Comparison of ENCODE assay signal across 10 cellular contexts in the genomic region with DNA sequence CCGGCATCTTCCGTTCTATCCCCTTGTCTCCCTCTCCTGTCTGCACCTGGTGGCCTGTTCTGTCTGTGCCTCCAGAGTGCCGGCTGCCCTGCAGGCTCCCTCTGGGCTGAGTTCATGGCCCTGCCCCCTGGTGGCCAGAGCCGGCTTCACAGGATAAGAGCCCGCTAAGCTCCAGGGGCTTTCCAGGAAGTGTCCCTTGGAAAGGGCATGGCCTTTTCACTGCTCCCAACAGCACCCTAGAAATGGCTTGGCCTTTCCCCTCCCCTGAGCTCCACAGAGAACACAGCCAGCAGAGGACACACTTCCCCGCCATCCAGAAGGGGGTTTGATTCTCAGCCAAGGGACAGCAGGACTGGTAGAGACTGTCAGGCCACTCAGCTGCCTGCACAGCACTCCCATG. TPM values are rescaled to one million over a fixed set of nuclear protein-coding genes. Genes with fewer than 3 reads are reported as not detected.
DNase-seq lines count a peak whose midpoint lies in the region; ATAC-seq, FAIRE-seq and TF ChIP-seq lines count a peak whose summit lies in the region.
"Not testable (repeated sequence)": the region's sequence is repeated elsewhere in the genome, so short reads cannot be mapped to it uniquely, and the experiment has no call there.
"Had no signal": no experiment of that assay in that cellular context is flagged by ENCODE, and none has a peak within 500 bp of the region (broad histone marks: within the 10 kb centered on the region; RNA-seq: fewer than 3 reads in every experiment).

No MANE protein-coding gene starts in this region.

- H3K18ac ChIP-seq in H9 (ENCODE audit: insufficient read length, low read depth, low read length), result not testable (repeated sequence)

- not testable (repeated sequence) for H3K27me3 ChIP-seq in H9 (ENCODE audit: insufficient read depth, low read length); Panc1 (ENCODE audit: control insufficient read depth, insufficient read depth, low read length); GM12878 (replicated peaks in 1 of 2; ENCODE audit: control insufficient read depth in 2 of 2, insufficient read depth in 2 of 2, low read length in 1 of 2); left ventricle myocardium inferior (ENCODE audit: low read depth); spleen (replicated peaks in 1 of 7)

- not testable (repeated sequence) for H3T11ph ChIP-seq in H9 (ENCODE audit: low read length)

- ATAC-seq in Panc1 (peak; percentile 92), GM12878 (peak; percentile 70), naive B cell (ENCODE audit: low read depth in 2 of 2) (peak; percentile 56 to 63)

- SMC1A ChIA-PET in GM12878 (lab: Charles Lee; ENCODE audit: uncharacterized antibody, unreplicated experiment), result interaction anchor here (0.6 kb wide), 1 partner anchor 101 kb away, joined by 3 read pairs; no protein-coding TSS in a partner anchor

- not testable (repeated sequence) for H3K56ac ChIP-seq in H9 (ENCODE audit: insufficient read length, low read depth, low read length)

- in situ Hi-C loops in Panc1 (cut with HindIII; ENCODE audit: low pct_unique_long_range_greater_than_20kb, low sequenced_read_pairs); GM12878 (cut with MboI): not testable (repeated sequence)

- not testable (repeated sequence) for H2BK12ac ChIP-seq in H9 (ENCODE audit: insufficient read length, low read depth, low read length)

- WGBS in H9 (ENCODE audit: extremely low coverage, insufficient read length, low lambda C conversion rate), result no CpG with 5 or more reads among the region's 6 CpGs
- 13% methylated on average over 3 of the region's 6 CpGs for WGBS in GM12878 (ENCODE audit: insufficient coverage, insufficient replicate concordance, low lambda C conversion rate, missing lambda C conversion rate)
- 11% methylated on average over 3 of the region's 6 CpGs; no CpG with 5 or more reads in 4 of the 5 donors for WGBS in spleen, 5 donors

- not testable (repeated sequence) for H3K14ac ChIP-seq in H9 (ENCODE audit: insufficient read depth, low read length)

- not testable (repeated sequence) for H3K4me1 Mint-ChIP-seq in H9; activated CD4-positive, alpha-beta memory T cell treated with anti-CD3 and anti-CD28 coated beads, Interleukin-2, amount 10 ng/mL, durations not matched to agents 7 days and 5 days; naive B cell

- H3K36me3 ChIP-seq in Panc1 (ENCODE audit: control insufficient read depth, insufficient read depth, low read length); GM12878 (ENCODE audit: control insufficient read depth in 2 of 2, insufficient read depth in 2 of 2, low read length in 1 of 2); left ventricle myocardium inferior; spleen: not testable (repeated sequence)

- not testable (repeated sequence) for H3K4me3 Mint-ChIP-seq in H9; activated CD4-positive, alpha-beta memory T cell treated with anti-CD3 and anti-CD28 coated beads, Interleukin-2, amount 10 ng/mL, durations not matched to agents 7 days and 5 days; naive B cell

- FAIRE-seq in GM12878 (lab: Jason Lieb, UNC), result not testable (repeated sequence)

- not testable (repeated sequence) for H3K4me1 ChIP-seq in H9 (ENCODE audit: insufficient read depth, low read length); Panc1 (ENCODE audit: control insufficient read depth, insufficient read depth, low read length); GM12878 (ENCODE audit: control insufficient read depth, insufficient read depth, low read length); left ventricle myocardium inferior; spleen

- TF ChIP-seq EP300 in GM12878 (IDR thresholded peaks at IDR 0.05; ENCODE audit: borderline replicate concordance in 1 of 2, control insufficient read depth in 1 of 2, low read depth in 2 of 2, low read length in 2 of 2), result not testable (repeated sequence)

- H2AK5ac ChIP-seq in H9 (ENCODE audit: insufficient read length, low read length), result not testable (repeated sequence)

- not testable (repeated sequence) for H3K23ac ChIP-seq in H9 (ENCODE audit: insufficient read length, low read depth, low read length)

- not testable (repeated sequence) for H3K27ac Mint-ChIP-seq in H9; activated CD4-positive, alpha-beta memory T cell treated with anti-CD3 and anti-CD28 coated beads, Interleukin-2, amount 10 ng/mL, durations not matched to agents 7 days and 5 days; naive B cell

- not testable (repeated sequence) for TF ChIP-seq POLR2A in GM12878 (IDR thresholded peaks at IDR 0.05; ENCODE audit: low read depth, low read length); spleen (IDR thresholded peaks at IDR 0.05)

- H3K79me2 ChIP-seq in H9 (ENCODE audit: insufficient read depth, low read length); GM12878 (ENCODE audit: control insufficient read depth, insufficient read depth, low read length): not testable (repeated sequence)

- not testable (repeated sequence) for H2BK15ac ChIP-seq in H9 (ENCODE audit: low read depth, low read length)

- intact Hi-C loops in Panc1 (cut with micrococcal nuclease; ENCODE audit: unreplicated experiment); GM12878 (cut with micrococcal nuclease; ENCODE audit: unreplicated experiment); left ventricle myocardium inferior (cut with micrococcal nuclease); spleen (cut with DNase I; ENCODE audit: low total_unique reads): not testable (repeated sequence)

- H4K5ac ChIP-seq in H9 (ENCODE audit: insufficient read length, low read depth, low read length), result not testable (repeated sequence)

- CTCF ChIA-PET in Panc1 (lab: Charles Lee); activated CD4-positive, alpha-beta memory T cell treated with anti-CD3 and anti-CD28 coated beads, Interleukin-2, amount 10 ng/mL, durations not matched to agents 7 days and 5 days (lab: Charles Lee); GM12878 (lab: Yijun Ruan, JAX): not testable (repeated sequence)

- not testable (repeated sequence) for H3K27ac ChIP-seq in H9 (ENCODE audit: insufficient read length, low read depth, low read length); Panc1 (ENCODE audit: low read length); GM12878 (ENCODE audit: control insufficient read depth, insufficient read depth); left ventricle myocardium inferior (replicated peaks); spleen

- H3K9me3 Mint-ChIP-seq in H9; activated CD4-positive, alpha-beta memory T cell treated with anti-CD3 and anti-CD28 coated beads, Interleukin-2, amount 10 ng/mL, durations not matched to agents 7 days and 5 days; naive B cell: not testable (repeated sequence)

- H3K79me1 ChIP-seq in H9 (ENCODE audit: insufficient read depth, low read depth, low read length, poor library complexity, severe bottlenecking), result not testable (repeated sequence)

- not testable (repeated sequence) for BruUV-seq in Panc1 (replicated peaks; lab: Mats Ljungman, UMichigan); GM12878 (replicated peaks; lab: Mats Ljungman, UMichigan)

- H3K9ac ChIP-seq in H9 (ENCODE audit: extremely low read depth, insufficient read length, low read length); GM12878 (ENCODE audit: control insufficient read depth, insufficient read depth, low read length): not testable (repeated sequence)

- H3K23me2 ChIP-seq in H9 (ENCODE audit: insufficient read length, low read depth, low read length, poor library complexity, severe bottlenecking), result not testable (repeated sequence)

- not testable (repeated sequence) for H2BK5ac ChIP-seq in H9 (ENCODE audit: insufficient read length, low read length)

- RAD21 ChIA-PET in GM12878 (lab: Charles Lee; ENCODE audit: unreplicated experiment), result not testable (repeated sequence)

- H3K4ac ChIP-seq in H9 (ENCODE audit: low read depth, low read length), result not testable (repeated sequence)

- not testable (repeated sequence) for TF ChIP-seq RAD21 in GM12878 (IDR thresholded peaks at IDR 0.05; ENCODE audit: insufficient read depth, low read depth, low read length)

- not testable (repeated sequence) for H2BK20ac ChIP-seq in H9 (ENCODE audit: low read depth, low read length, poor library complexity, severe bottlenecking)

- H2AFZ ChIP-seq in H9 (ENCODE audit: low read length); GM12878 (ENCODE audit: control insufficient read depth, low read depth, low read length): not testable (repeated sequence)

- not testable (repeated sequence) for DNase-seq in AG09309 (ENCODE audit: low read depth); Panc1 (ENCODE audit: low read depth, low spot score); GM12878 (ENCODE audit: low read depth, low spot score); left ventricle myocardium inferior; naive B cell; spleen
- peak; percentile 39 for DNase-seq in H9
- DNase-seq in activated CD4-positive, alpha-beta memory T cell treated with anti-CD3 and anti-CD28 coated beads, Interleukin-2, amount 10 ng/mL, durations not matched to agents 7 days and 5 days, result peak; percentile 15

- H4K20me1 ChIP-seq in H9 (ENCODE audit: control insufficient read depth, insufficient read depth, insufficient read length); GM12878 (ENCODE audit: control insufficient read depth, insufficient read depth): not testable (repeated sequence)

- not testable (repeated sequence) for H2BK120ac ChIP-seq in H9 (ENCODE audit: low read depth, low read length, poor library complexity, severe bottlenecking)

- not testable (repeated sequence) for H3K9me3 ChIP-seq in H9 (ENCODE audit: control insufficient read depth, low read depth, low read length); Panc1 (ENCODE audit: control insufficient read depth, insufficient read depth, low read depth, low read length); GM12878 (replicated peaks; ENCODE audit: control insufficient read depth, insufficient read depth, low read length); left ventricle myocardium inferior (replicated peaks); spleen

- TF ChIP-seq CTCF in AG09309 (IDR thresholded peaks at IDR 0.05; ENCODE audit: control insufficient read depth, insufficient read depth, low read depth, low read length, missing control alignments) (peak; percentile 18), H9 (conservative IDR thresholded peaks at IDR 0.05) (peak; percentile 46; the same call in 2 of the 3 replicates), Panc1 (IDR thresholded peaks at IDR 0.05) (peak; percentile 29), left ventricle myocardium inferior (IDR thresholded peaks at IDR 0.05; ENCODE audit: borderline replicate concordance) (peak; percentile 18), spleen (IDR thresholded peaks at IDR 0.05 in 8 of 11, conservative IDR thresholded peaks at IDR 0.05 in 3 of 11) (peak in 7 of 11 experiments; percentile 16 to 48 (median 42))
- TF ChIP-seq CTCF in GM12878 (IDR thresholded peaks at IDR 0.05 in 2 of 3, conservative IDR thresholded peaks at IDR 0.05 in 1 of 3; ENCODE audit: control insufficient read depth in 2 of 3, extremely low read depth in 1 of 3, insufficient read depth in 1 of 3, low read depth in 3 of 3, low read length in 3 of 3), result not testable (repeated sequence)

- not testable (repeated sequence) for H4K8ac ChIP-seq in H9 (replicated peaks; ENCODE audit: insufficient read length, low read depth, low read length)

- H4K91ac ChIP-seq in H9 (ENCODE audit: insufficient read length, low read depth, low read length), result not testable (repeated sequence)

- POLR2A ChIA-PET in Panc1 (lab: Charles Lee); activated CD4-positive, alpha-beta memory T cell treated with anti-CD3 and anti-CD28 coated beads, Interleukin-2, amount 10 ng/mL, durations not matched to agents 7 days and 5 days (lab: Charles Lee); GM12878 (lab: Charles Lee): not testable (repeated sequence)

- not testable (repeated sequence) for H3K36me3 Mint-ChIP-seq in H9 (ENCODE audit: insufficient read depth in 1 of 3, low read depth in 3 of 3); activated CD4-positive, alpha-beta memory T cell treated with anti-CD3 and anti-CD28 coated beads, Interleukin-2, amount 10 ng/mL, durations not matched to agents 7 days and 5 days (ENCODE audit: low read depth); naive B cell

- not testable (repeated sequence) for H3K27me3 Mint-ChIP-seq in H9 (ENCODE audit: low read depth); activated CD4-positive, alpha-beta memory T cell treated with anti-CD3 and anti-CD28 coated beads, Interleukin-2, amount 10 ng/mL, durations not matched to agents 7 days and 5 days; naive B cell

- not testable (repeated sequence) for H3K4me2 ChIP-seq in H9 (ENCODE audit: insufficient read depth, insufficient read length, low read length); GM12878 (ENCODE audit: control insufficient read depth, insufficient read depth)

- H3K4me3 ChIP-seq in AG09309 (ENCODE audit: control insufficient read depth, low read depth, low read length); Panc1 (ENCODE audit: low read depth in 2 of 2, low read length in 2 of 2); GM12878; left ventricle myocardium inferior; spleen: not testable (repeated sequence)

RNA-seq across cellular contexts. Expression of a gene that starts 15.1 kb away (rescaled TPM):
- total RNA-seq in H9 (2021), result not detected in 2 replicates
- 1.1 TPM for total RNA-seq in Panc1 (2021; ENCODE audit: unreplicated experiment)
- polyA plus RNA-seq in Panc1 (2012; ENCODE audit: insufficient read length), result 0.68 TPM
- total RNA-seq in activated CD4-positive, alpha-beta memory T cell treated with anti-CD3 and anti-CD28 coated beads, Interleukin-2, amount 10 ng/mL, durations not matched to agents 7 days and 5 days, result 1 to 10 TPM; 2.3 to 2.4 TPM
- total RNA-seq in GM12878 (2013; cell fraction: nucleolus; rRNA removed), result not detected in 2 replicates
- not detected in 2 replicates for total RNA-seq in GM12878 (2014; rRNA removed)
- 0.09 TPM in 1 of 2 replicates, not detected in the other for total RNA-seq in GM12878 (2014; rRNA removed; fragmentation: Illumina TruSeq; extraction: Trizol)
- not detected in 2 replicates for total RNA-seq in GM12878 (2021)
- polyA plus RNA-seq in GM12878 (2011; ENCODE audit: low read depth), result not detected
- 0.04 TPM in 1 of 2 replicates, not detected in the other for polyA plus RNA-seq in GM12878 (2011; rRNA removed)
- not detected in 2 replicates for polyA plus RNA-seq in GM12878 (2011; cell fraction: cytosol; rRNA removed)
- not detected in 2 replicates for polyA plus RNA-seq in GM12878 (2011; cell fraction: nucleus; rRNA removed)
- not detected in 2 replicates for polyA plus RNA-seq in GM12878 (2012)
- polyA plus RNA-seq in GM12878 (2014; fragmentation: Illumina TruSeq; extraction: Trizol), result 0.07 TPM in 1 of 2 replicates, not detected in the other
- not detected for polyA plus RNA-seq in GM12878 (2014; fragmentation: Nextera tagmentation; extraction: Ambion mirVana)
- polyA plus RNA-seq in GM12878 (2014; rRNA removed), result 0.35 TPM in 1 of 2 replicates, not detected in the other
- polyA plus RNA-seq in GM12878 (2016; fragmentation: Nextera tagmentation; extraction: Ambion mirVana), result not detected
- polyA minus RNA-seq in GM12878 (2011; rRNA and poly(A)+ RNA removed), result not detected in 2 replicates
- not detected in 2 replicates for polyA minus RNA-seq in GM12878 (2011; cell fraction: cytosol; rRNA and poly(A)+ RNA removed)
- not detected in 2 replicates for polyA minus RNA-seq in GM12878 (2011; cell fraction: nucleus; rRNA and poly(A)+ RNA removed)
- total RNA-seq in left ventricle myocardium inferior, result 0.74 TPM
- not detected for polyA plus RNA-seq in naive B cell (ENCODE audit: low read depth in 6 of 6)
- 1 to 10 TPM in 5 of 7 donors, under 1 TPM in 1, not detected in 1; 0.92 to 5.2 (median 1.4) TPM for total RNA-seq in spleen
- polyA plus RNA-seq in spleen, result under 1 TPM; 0.06 to 0.77 (median 0.07) TPM
- total RNA-seq: Daoy, H7 had no signal

RNA-seq across cellular contexts. Expression of a gene that starts 36.9 kb away (rescaled TPM):
- 0.70 and 0.94 TPM in 2 replicates for total RNA-seq in H9 (2021)
- 1.5 TPM for total RNA-seq in Panc1 (2021; ENCODE audit: unreplicated experiment)
- polyA plus RNA-seq in Panc1 (2012; ENCODE audit: insufficient read length), result 1.3 TPM
- total RNA-seq in activated CD4-positive, alpha-beta memory T cell treated with anti-CD3 and anti-CD28 coated beads, Interleukin-2, amount 10 ng/mL, durations not matched to agents 7 days and 5 days, result not detected
- total RNA-seq in GM12878 (2013; cell fraction: nucleolus; rRNA removed), result 1.6 and 1.7 TPM in 2 replicates
- 0.49 and 0.56 TPM in 2 replicates for total RNA-seq in GM12878 (2014; rRNA removed)
- 0.18 and 0.41 TPM in 2 replicates for total RNA-seq in GM12878 (2014; rRNA removed; fragmentation: Illumina TruSeq; extraction: Trizol)
- total RNA-seq in GM12878 (2021), result 0.23 and 0.35 TPM in 2 replicates
- polyA plus RNA-seq in GM12878 (2011; ENCODE audit: low read depth), result not detected
- 0.52 and 0.54 TPM in 2 replicates for polyA plus RNA-seq in GM12878 (2011; rRNA removed)
- polyA plus RNA-seq in GM12878 (2011; cell fraction: cytosol; rRNA removed), result 0.33 and 0.47 TPM in 2 replicates
- polyA plus RNA-seq in GM12878 (2011; cell fraction: nucleus; rRNA removed), result 2.1 and 2.7 TPM in 2 replicates
- polyA plus RNA-seq in GM12878 (2012), result 0.15 TPM in 1 of 2 replicates, not detected in the other
- 0.35 and 0.54 TPM in 2 replicates for polyA plus RNA-seq in GM12878 (2014; fragmentation: Illumina TruSeq; extraction: Trizol)
- polyA plus RNA-seq in GM12878 (2014; fragmentation: Nextera tagmentation; extraction: Ambion mirVana), result not detected
- polyA plus RNA-seq in GM12878 (2014; rRNA removed), result 0.28 and 0.42 TPM in 2 replicates
- polyA plus RNA-seq in GM12878 (2016; fragmentation: Nextera tagmentation; extraction: Ambion mirVana), result not detected
- 0.29 and 0.41 TPM in 2 replicates for polyA minus RNA-seq in GM12878 (2011; rRNA and poly(A)+ RNA removed)
- polyA minus RNA-seq in GM12878 (2011; cell fraction: cytosol; rRNA and poly(A)+ RNA removed), result not detected in 2 replicates
- polyA minus RNA-seq in GM12878 (2011; cell fraction: nucleus; rRNA and poly(A)+ RNA removed), result 0.36 and 1.2 TPM in 2 replicates
- total RNA-seq in left ventricle myocardium inferior, result 0.16 TPM
- polyA plus RNA-seq in naive B cell (ENCODE audit: low read depth in 6 of 6), result not detected
- total RNA-seq in spleen, result 1 to 10 TPM in 2 of 7 donors, under 1 TPM in 4, not detected in 1; 0.57 to 2.1 (median 0.87) TPM
- polyA plus RNA-seq in spleen, result under 1 TPM; 0.06 to 0.32 (median 0.07) TPM
